28 cellular contexts compared by ENCODE assay signal in genomic region chr2:241040081-241040803, GRCh38. TPM values are rescaled to one million over a fixed set of nuclear protein-coding genes. Genes with fewer than 3 reads are reported as not detected.
DNase-seq lines count a peak whose midpoint lies in the region; ATAC-seq and TF ChIP-seq lines count a peak whose summit lies in the region.
"Had no signal": no experiment of that assay in that cellular context is flagged by ENCODE, and none has a peak within 500 bp of the region (broad histone marks: within the 10 kb centered on the region; RNA-seq: fewer than 3 reads in every experiment).

No MANE protein-coding gene starts in this region.

- no peak overlapping the region for H2BK12ac ChIP-seq in neuronal stem cell (ENCODE audit: low read length)

- H3K4ac ChIP-seq in neuronal stem cell (ENCODE audit: low read length): peak overlapping the region; percentile 23

- H3K79me1 ChIP-seq in neuronal stem cell (ENCODE audit: low read depth, low read length): no peaks in the 10 kb centered on the region

- no peak overlapping the region for H3K27ac ChIP-seq in BLaER1 treated with 17β-estradiol and CSF1 and Interleukin-3, amounts not matched to agents 10 nM and 100 nM
- H3K27ac ChIP-seq in CD4-positive, alpha-beta memory T cell (ENCODE audit: low read depth, low read length): no peak overlapping the region
- H3K27ac ChIP-seq in RWPE2 (ENCODE audit: poor library complexity, severe bottlenecking) (no peak overlapping the region), neuronal stem cell (replicated peaks; ENCODE audit: low read length) (no peak overlapping the region)
- H3K27ac ChIP-seq: C4-2B, gastroesophageal sphincter, RWPE1, SK-N-MC, suprapubic skin had no signal

- peaks cover 0 to 11% (median 9%) of the 10 kb centered on the region in 11 experiments; a peak in 10 of 22 replicates for H3K9me3 ChIP-seq in BLaER1 treated with 17β-estradiol and CSF1 and Interleukin-3, amounts not matched to agents 10 nM and 100 nM (replicated peaks in 1 of 11)
- no peaks in the 10 kb centered on the region for H3K9me3 ChIP-seq in CD4-positive, alpha-beta memory T cell (ENCODE audit: control insufficient read depth in 1 of 2, low read length in 2 of 2)
- H3K9me3 ChIP-seq in RWPE2 (ENCODE audit: severe bottlenecking) (no peaks in the 10 kb centered on the region), neuronal stem cell (replicated peaks in 1 of 2; ENCODE audit: control insufficient read depth in 2 of 2, insufficient read depth in 1 of 2, low read depth in 1 of 2, low read length in 2 of 2) (peaks cover 0 to 2% of the 10 kb centered on the region in 2 donors)
- H3K9me3 ChIP-seq: suprapubic skin had no signal

- POLR2A ChIA-PET in CD4-positive, alpha-beta memory T cell (lab: Charles Lee; ENCODE audit: partially characterized antibody): interaction anchor here (1.1 kb wide), 1 partner anchor 9 kb away, joined by 3 read pairs; no protein-coding TSS in a partner anchor

- CTCF ChIA-PET in CD4-positive, alpha-beta memory T cell (lab: Charles Lee; ENCODE audit: partially characterized antibody): no interaction called here

- TF ChIP-seq CTCF in RWPE2 (IDR thresholded peaks at IDR 0.05; ENCODE audit: poor library complexity, severe bottlenecking): no peak

- no peak overlapping the region for H2AFZ ChIP-seq in neuronal stem cell (ENCODE audit: low read length)

- H3K27me3 ChIP-seq in BLaER1 treated with 17β-estradiol and CSF1 and Interleukin-3, amounts not matched to agents 10 nM and 100 nM: peaks cover 17 to 24% (median 19%) of the 10 kb centered on the region in 11 experiments
- no peaks in the 10 kb centered on the region for H3K27me3 ChIP-seq in CD4-positive, alpha-beta memory T cell (ENCODE audit: insufficient read depth, low read length)
- H3K27me3 ChIP-seq in RWPE2 (ENCODE audit: insufficient read depth, poor library complexity, severe bottlenecking): peaks cover 18% of the 10 kb centered on the region
- peaks cover 0 to 60% (median 21%) of the 10 kb centered on the region in 3 experiments for H3K27me3 ChIP-seq in neuronal stem cell (ENCODE audit: control insufficient read depth in 3 of 3, insufficient read depth in 3 of 3, low read depth in 1 of 3, low read length in 3 of 3)
- H3K27me3 ChIP-seq: MG63, suprapubic skin had no signal

- H3K4me2 ChIP-seq in BLaER1 treated with 17β-estradiol and CSF1 and Interleukin-3, amounts not matched to agents 10 nM and 100 nM: peak overlapping the region in 10 of 11 experiments; percentile 43 to 75 (median 68); a peak in 19 of 22 replicates
- no peak overlapping the region for H3K4me2 ChIP-seq in neuronal stem cell (ENCODE audit: insufficient read depth, low read length, poor library complexity, severe bottlenecking)

- H2BK120ac ChIP-seq in neuronal stem cell (ENCODE audit: low read depth, low read length): peak overlapping the region; percentile 43

- H4K20me1 ChIP-seq in BLaER1 treated with 17β-estradiol and CSF1 and Interleukin-3, amounts not matched to agents 10 nM and 100 nM: peaks cover 0 to 22% (median 0%) of the 10 kb centered on the region in 11 experiments; a peak in 4 of 22 replicates

- H2AK5ac ChIP-seq in neuronal stem cell (ENCODE audit: low read depth, low read length): no peak overlapping the region

- H2BK5ac ChIP-seq in neuronal stem cell (ENCODE audit: low read length): no peak overlapping the region

- no peaks in the 10 kb centered on the region for H3K27me3 Mint-ChIP-seq in CD4-positive, alpha-beta memory T cell

- H3K4me1 ChIP-seq in BLaER1 treated with 17β-estradiol and CSF1 and Interleukin-3, amounts not matched to agents 10 nM and 100 nM: peaks cover 31 to 59% (median 50%) of the 10 kb centered on the region in 10 experiments
- H3K4me1 ChIP-seq in CD4-positive, alpha-beta memory T cell (ENCODE audit: insufficient read depth, low read length): peaks cover 32% of the 10 kb centered on the region
- no peaks in the 10 kb centered on the region for H3K4me1 ChIP-seq in RWPE2 (ENCODE audit: insufficient read depth, poor library complexity, severe bottlenecking)
- H3K4me1 ChIP-seq in neuronal stem cell (ENCODE audit: control insufficient read depth in 2 of 2, insufficient read depth in 1 of 2, low read depth in 1 of 2, low read length in 2 of 2): peaks cover 5 to 13% of the 10 kb centered on the region in 2 donors

- DNase-seq in CD4-positive, alpha-beta memory T cell: no peak
- DNase-seq in RWPE2 (ENCODE audit: low spot score) (peak; percentile 48), neuronal stem cell (ENCODE audit: low spot score) (no peak), iPS-NIHi11 (ENCODE audit: low spot score) (no peak)
- DNase-seq in stimulated activated naive CD4-positive, alpha-beta T cell (lab: John Stamatoyannopoulos, UW): no peak
- no peak for DNase-seq in effector CD8-positive, alpha-beta T cell (lab: John Stamatoyannopoulos, UW)
- DNase-seq: activated CD4-positive, alpha-beta T cell treated with anti-CD3 and anti-CD28 coated beads for 4 hours; aorta; GOT3; KG1; MG63; mucosa of descending colon; NCI-H1105 treated with DMSO at 0.1 percent for 48 hours; NCI-H2029 treated with DMSO at 0.1 percent for 48 hours; stimulated activated naive CD4-positive, alpha-beta T cell treated with Interleukin-2 at 50 U/mL for 16 hours had no signal

- H3K4me3 ChIP-seq in BLaER1 treated with 17β-estradiol and CSF1 and Interleukin-3, amounts not matched to agents 10 nM and 100 nM: no peak overlapping the region
- no peak overlapping the region for H3K4me3 ChIP-seq in CD4-positive, alpha-beta memory T cell (ENCODE audit: low read length in 2 of 2)
- no peak overlapping the region for H3K4me3 ChIP-seq in RWPE2 (ENCODE audit: severe bottlenecking)
- no peak overlapping the region for H3K4me3 ChIP-seq in neuronal stem cell (ENCODE audit: low read length in 2 of 2)
- H3K4me3 ChIP-seq: gastroesophageal sphincter, lung, MG63, mucosa of descending colon, SK-N-MC, skin epidermis, suprapubic skin had no signal

- H3K18ac ChIP-seq in neuronal stem cell (ENCODE audit: low read length): peak overlapping the region; percentile 57

- H4K8ac ChIP-seq in neuronal stem cell (ENCODE audit: low read depth, low read length): peak overlapping the region; percentile 78

- no peak overlapping the region for H4K91ac ChIP-seq in neuronal stem cell (ENCODE audit: low read depth, low read length, poor library complexity)

- peak overlapping the region; percentile 84 for H3K14ac ChIP-seq in neuronal stem cell (ENCODE audit: low read length)

- H3K4me1 Mint-ChIP-seq in CD4-positive, alpha-beta memory T cell: peaks cover 7 to 37% (median 17%) of the 10 kb centered on the region in 4 donors

- no peak overlapping the region for H3K9ac ChIP-seq in BLaER1 treated with 17β-estradiol and CSF1 and Interleukin-3, amounts not matched to agents 10 nM and 100 nM
- H3K9ac ChIP-seq in neuronal stem cell (ENCODE audit: low read depth, low read length, poor library complexity): peak overlapping the region; percentile 40

- H3K36me3 ChIP-seq in BLaER1 treated with 17β-estradiol and CSF1 and Interleukin-3, amounts not matched to agents 10 nM and 100 nM: no peaks in the 10 kb centered on the region
- H3K36me3 ChIP-seq in CD4-positive, alpha-beta memory T cell (ENCODE audit: insufficient read depth, low read length): no peaks in the 10 kb centered on the region
- H3K36me3 ChIP-seq in RWPE2 (ENCODE audit: low read depth): no peaks in the 10 kb centered on the region
- H3K36me3 ChIP-seq in neuronal stem cell (replicated peaks in 1 of 2; ENCODE audit: control insufficient read depth in 2 of 2, insufficient read depth in 2 of 2, low read length in 2 of 2): no peaks in the 10 kb centered on the region
- H3K36me3 ChIP-seq: MG63 had no signal

- peaks cover 4 to 31% of the 10 kb centered on the region in 2 donors for H3K36me3 Mint-ChIP-seq in CD4-positive, alpha-beta memory T cell
- H3K36me3 Mint-ChIP-seq: activated naive CD4-positive, alpha-beta T cell treated with anti-CD3 and anti-CD28 coated beads, Interleukin-2, amount 50 U/mL, for 72 hours; natural killer cell treated with Interleukin-12 subunit alpha and Interleukin-12 subunit beta and Interleukin-15 and Interleukin-18, amount 100 ng/mL, for 72 hours had no signal

- WGBS in neuronal stem cell (ENCODE audit: extremely low coverage in 2 of 2, insufficient read length in 2 of 2, insufficient replicate concordance in 1 of 2), 2 donors: no CpG with 5 or more reads among the region's 13 CpGs

- intact Hi-C loops in CD4-positive, alpha-beta memory T cell (cut with micrococcal nuclease): no loop called here

- peak overlapping the region; percentile 73 for H3K23ac ChIP-seq in neuronal stem cell (ENCODE audit: low read depth, low read length, poor library complexity)

- peaks cover 0 to 4% (median under 1%) of the 10 kb centered on the region in 8 donors for H3K9me3 Mint-ChIP-seq in CD4-positive, alpha-beta memory T cell
- H3K9me3 Mint-ChIP-seq: activated naive CD4-positive, alpha-beta T cell treated with anti-CD3 and anti-CD28 coated beads, Interleukin-2, amount 50 U/mL, for 72 hours; natural killer cell treated with Interleukin-12 subunit alpha and Interleukin-12 subunit beta and Interleukin-15 and Interleukin-18, amount 100 ng/mL, for 72 hours; T-helper 1 cell treated with Interleukin-12 subunit alpha and Interleukin-12 subunit beta and Interleukin-4 antibody, amounts not matched to agents 30 μg/mL and 1 μg/mL, for 36 hours had no signal

- H3K4me3 Mint-ChIP-seq in CD4-positive, alpha-beta memory T cell: peak overlapping the region in 3 of 8 donors; percentile 28 to 49 (median 39)
- H3K4me3 Mint-ChIP-seq: natural killer cell treated with Interleukin-12 subunit alpha and Interleukin-12 subunit beta and Interleukin-15 and Interleukin-18, amount 100 ng/mL, for 72 hours; T-helper 1 cell treated with Interleukin-12 subunit alpha and Interleukin-12 subunit beta and Interleukin-4 antibody, amounts not matched to agents 30 μg/mL and 1 μg/mL, for 36 hours had no signal

- H2BK15ac ChIP-seq in neuronal stem cell (ENCODE audit: low read length): peak overlapping the region; percentile 23

- peak overlapping the region in 5 of 7 donors; percentile 29 to 93 (median 70) for H3K27ac Mint-ChIP-seq in CD4-positive, alpha-beta memory T cell
- H3K27ac Mint-ChIP-seq: activated naive CD4-positive, alpha-beta T cell treated with anti-CD3 and anti-CD28 coated beads, Interleukin-2, amount 50 U/mL, for 72 hours; T-helper 1 cell treated with Interleukin-12 subunit alpha and Interleukin-12 subunit beta and Interleukin-4 antibody, amounts not matched to agents 30 μg/mL and 1 μg/mL, for 36 hours had no signal

- no peak for ATAC-seq in RWPE2 (ENCODE audit: low read depth)
- ATAC-seq in HG02884 (IDR thresholded peaks at IDR 0.05; ENCODE audit: unreplicated experiment): no peak
- ATAC-seq: activated naive CD4-positive, alpha-beta T cell treated with anti-CD3 and anti-CD28 coated beads, Interleukin-2, amount 50 U/mL, for 72 hours; gastroesophageal sphincter; mucosa of descending colon; natural killer cell treated with Interleukin-12 subunit alpha and Interleukin-12 subunit beta and Interleukin-15 and Interleukin-18, amount 100 ng/mL, for 72 hours had no signal

RNA-seq across cellular contexts. Expression of gene SNED1, which starts 41.8 kb away (rescaled TPM):
- total RNA-seq in CD4-positive, alpha-beta memory T cell: 10 to 100 TPM; 85.2 to 90.1 TPM
- polyA plus RNA-seq in CD4-positive, alpha-beta memory T cell: 1 to 10 TPM; 1.6 to 3.2 TPM
- polyA plus RNA-seq in neuronal stem cell (2013, experiment 1 of 2): 0.14 TPM
- 0.04 TPM for polyA plus RNA-seq in neuronal stem cell (2013, experiment 2 of 2)
- total RNA-seq: HT-29 had no signal
